Comparison of ENCODE assay signal across 20 cellular contexts in genomic region chr16:30619643-30620042, GRCh38.
"Had no signal": no experiment of that assay in that cellular context is flagged by ENCODE, and none has a peak within 500 bp of the region (broad histone marks: within the 10 kb centered on the region; RNA-seq: fewer than 3 reads in every experiment).

No MANE protein-coding gene starts in this region.

- H3K36me3 Mint-ChIP-seq: activated naive CD4-positive, alpha-beta T cell treated with anti-CD3 and anti-CD28 coated beads, Interleukin-2, amount 50 U/mL, for 72 hours; mesothelial cell of epicardium had no signal

- H3K4me3 Mint-ChIP-seq: activated CD4-positive, alpha-beta memory T cell treated with anti-CD3 and anti-CD28 coated beads, Interleukin-2, amount 10 ng/mL, durations not matched to agents 7 days and 5 days; activated T-cell treated with anti-CD3 and anti-CD28 coated beads, Interleukin-2, amount 50 U/mL, for 4 hours; mesothelial cell of epicardium had no signal

- H3K27ac ChIP-seq: body of pancreas, colonic mucosa, esophagus squamous epithelium, psoas muscle, right lobe of liver, spleen, stomach, thoracic aorta, upper lobe of right lung had no signal

- H3K4me1 Mint-ChIP-seq: mesothelial cell of epicardium had no signal

- H3K4me1 ChIP-seq: colonic mucosa, esophagus squamous epithelium, psoas muscle, upper lobe of right lung had no signal

- H3K4me3 ChIP-seq: body of pancreas, colonic mucosa, esophagus squamous epithelium, psoas muscle, right lobe of liver, spleen, stomach, thoracic aorta, upper lobe of right lung had no signal

- H3K36me3 ChIP-seq: colonic mucosa, esophagus squamous epithelium, right lobe of liver, spleen, stomach, thoracic aorta, upper lobe of right lung had no signal

- H3K27ac Mint-ChIP-seq: activated CD4-positive, alpha-beta memory T cell treated with anti-CD3 and anti-CD28 coated beads, Interleukin-2, amount 10 ng/mL, durations not matched to agents 7 days and 5 days; activated naive CD4-positive, alpha-beta T cell treated with anti-CD3 and anti-CD28 coated beads, Interleukin-2, amount 50 U/mL, for 72 hours; mesothelial cell of epicardium had no signal

- H3K9me3 Mint-ChIP-seq: activated CD4-positive, alpha-beta memory T cell treated with anti-CD3 and anti-CD28 coated beads, Interleukin-2, amount 10 ng/mL, durations not matched to agents 7 days and 5 days; activated naive CD4-positive, alpha-beta T cell treated with anti-CD3 and anti-CD28 coated beads, Interleukin-2, amount 50 U/mL, for 72 hours; activated T-cell treated with anti-CD3 and anti-CD28 coated beads, Interleukin-2, amount 50 U/mL, for 4 hours had no signal

- H3K27me3 ChIP-seq: body of pancreas, esophagus squamous epithelium, right lobe of liver, spleen, upper lobe of right lung had no signal

- H3K9me3 ChIP-seq: body of pancreas, colonic mucosa, esophagus squamous epithelium, psoas muscle, right lobe of liver, spleen, stomach, thoracic aorta, upper lobe of right lung had no signal

- DNase-seq: activated CD4-positive, alpha-beta memory T cell treated with anti-CD3 and anti-CD28 coated beads, Interleukin-2, amount 10 ng/mL, durations not matched to agents 7 days and 5 days; activated CD4-positive, alpha-beta T cell treated with anti-CD3 and anti-CD28 coated beads for 4 hours; activated effector memory CD4-positive, alpha-beta T cell treated with anti-CD3 and anti-CD28 coated beads, Interleukin-2, amount 50 U/mL, for 16 hours; activated T-cell treated with anti-CD3 and anti-CD28 coated beads, Interleukin-2, amount 50 U/mL, for 4 hours; amniotic stem cell; body of pancreas; central memory CD4-positive, alpha-beta T cell; colonic mucosa; esophagus squamous epithelium; hypothalamus; kidney; psoas muscle; stomach; T-helper 1 cell; upper lobe of right lung had no signal
